ENCODE assay signal across 10 cellular contexts in genomic region chr3:129003578-129004112, GRCh38. TPM values are rescaled to one million over a fixed set of nuclear protein-coding genes. Genes with fewer than 3 reads are reported as not detected.
DNase-seq lines count a peak whose midpoint lies in the region; ATAC-seq and TF ChIP-seq lines count a peak whose summit lies in the region.
"Had no signal": no experiment of that assay in that cellular context is flagged by ENCODE, and none has a peak within 500 bp of the region (broad histone marks: within the 10 kb centered on the region; RNA-seq: fewer than 3 reads in every experiment).

No MANE protein-coding gene starts in this region.

- H3K27ac ChIP-seq in psoas muscle: no peak overlapping the region

- peaks cover 0 to 43% (median 24%) of the 10 kb centered on the region in 3 donors for H3K27me3 ChIP-seq in psoas muscle (ENCODE audit: insufficient read depth in 3 of 3, low read length in 2 of 3)

- H3K36me3 ChIP-seq in psoas muscle (ENCODE audit: insufficient read depth in 1 of 2, low read depth in 1 of 2): no peaks in the 10 kb centered on the region

- H3K4me1 ChIP-seq in psoas muscle: peaks cover 8% of the 10 kb centered on the region

- DNase-seq in NCI-H2227 (lab: John Stamatoyannopoulos, UW; ENCODE audit: unreplicated experiment): peak; percentile 49
- no peak for DNase-seq in NCI-H2227 treated with DMSO at 0.1 percent for 48 hours (lab: John Stamatoyannopoulos, UW)
- peak; percentile 55 for DNase-seq in activated CD4-positive, alpha-beta T cell treated with anti-CD3 and anti-CD28 coated beads, Interleukin-2, amount 50 U/mL, for 1 hour
- DNase-seq in stimulated activated CD4-positive, alpha-beta T cell treated with anti-CD3 and anti-CD28 coated beads, Interleukin-12 subunit alpha, Interleukin-12 subunit beta, amount 100 ng/mL, for 4 hours: peak; percentile 45
- DNase-seq in psoas muscle: no peak

- H3K4me3 ChIP-seq in psoas muscle: no peak overlapping the region

- TF ChIP-seq CTCF in psoas muscle (IDR thresholded peaks at IDR 0.05): no peak

- intact Hi-C loops in psoas muscle (cut with DNase I): no loop called here

- no peaks in the 10 kb centered on the region for H3K9me3 ChIP-seq in psoas muscle

- 28 to 34% (median 31%) methylated on average over 42 to 55 of the region's 55 CpGs for WGBS in psoas muscle, 3 donors

- ATAC-seq in esophagus mucosa: peak; percentile 91
- no peak for ATAC-seq in GM19455 (IDR thresholded peaks at IDR 0.05; ENCODE audit: unreplicated experiment)
- ATAC-seq in psoas muscle: no peak
- ATAC-seq in HG03460 (IDR thresholded peaks at IDR 0.05; ENCODE audit: unreplicated experiment): no peak

RNA-seq across cellular contexts. Expression of gene EFCC1, which starts 2.5 kb away (rescaled TPM):
- 0.20 TPM for total RNA-seq in esophagus mucosa
- total RNA-seq in psoas muscle: 1 to 10 TPM in 2 of 4 donors, under 1 TPM in 2; 0.38 to 1.5 (median 0.74) TPM
- under 1 TPM; 0.11 to 0.68 (median 0.26) TPM for polyA plus RNA-seq in psoas muscle

RNA-seq across cellular contexts. Expression of gene CFAP92, which starts 9.8 kb away (rescaled TPM):
- total RNA-seq in esophagus mucosa: 0.80 TPM
- under 1 TPM; 0.07 to 0.86 (median 0.23) TPM for total RNA-seq in psoas muscle
- under 1 TPM; 0.09 to 0.16 (median 0.13) TPM for polyA plus RNA-seq in psoas muscle

RNA-seq across cellular contexts. Expression of gene GP9, which starts 56.9 kb away (rescaled TPM):
- total RNA-seq in esophagus mucosa (not detected), psoas muscle (not detected)
- polyA plus RNA-seq in psoas muscle: under 1 TPM; 0.04 to 0.21 (median 0.09) TPM
- total RNA-seq: lung microvascular endothelial cell, SK-MEL-5 had no signal

Comparison
In these comparisons a context has a peak if more than half of its experiments do, and no peak if none do; other contexts are left out.
1. DNase-seq: peak in NCI-H2227 (single experiment), activated CD4-positive, alpha-beta T cell treated with anti-CD3 and anti-CD28 coated beads, Interleukin-2, amount 50 U/mL, for 1 hour (single experiment) and stimulated activated CD4-positive, alpha-beta T cell treated with anti-CD3 and anti-CD28 coated beads, Interleukin-12 subunit alpha, Interleukin-12 subunit beta, amount 100 ng/mL, for 4 hours (single experiment); none in NCI-H2227 treated with DMSO at 0.1 percent for 48 hours (single experiment) and psoas muscle (0 of 2).